In the genomic region with DNA sequence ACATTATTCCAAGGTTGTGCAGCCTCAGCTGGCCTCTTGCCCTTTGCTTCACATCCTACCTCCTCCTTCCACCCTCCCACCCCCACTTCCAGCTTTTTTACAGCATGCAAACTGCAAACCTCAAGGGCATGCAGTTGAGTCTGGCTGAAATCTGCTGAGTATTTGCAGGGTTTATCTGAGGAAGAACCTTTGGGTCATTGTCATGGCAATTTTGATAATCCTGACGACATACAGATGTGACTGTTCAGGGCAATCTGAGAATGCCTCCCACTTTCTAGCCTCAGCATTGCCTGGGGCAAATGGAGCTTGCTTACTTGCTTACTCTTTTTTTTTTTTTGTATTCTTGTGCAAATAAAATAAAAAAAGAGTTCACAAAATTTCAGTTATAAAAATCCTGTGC, we compare ENCODE assay signal across 16 cellular contexts. TPM values are rescaled to one million over a fixed set of nuclear protein-coding genes. Genes with fewer than 3 reads are reported as not detected.
DNase-seq lines count a peak whose midpoint lies in the region; TF ChIP-seq lines count a peak whose summit lies in the region.
"Had no signal": no experiment of that assay in that cellular context is flagged by ENCODE, and none has a peak within 500 bp of the region (broad histone marks: within the 10 kb centered on the region; RNA-seq: fewer than 3 reads in every experiment).

No MANE protein-coding gene starts in this region.

- H3K36me3 Mint-ChIP-seq in activated T-cell treated with anti-CD3 and anti-CD28 coated beads, Interleukin-2, amount 50 U/mL, for 24 hours (ENCODE audit: low read depth) = no peaks in the 10 kb centered on the region
- H3K36me3 Mint-ChIP-seq in glutamatergic neuron (ENCODE audit: unreplicated experiment) = no peaks in the 10 kb centered on the region

- no peaks in the 10 kb centered on the region for H3K27me3 ChIP-seq in right atrium auricular region

- H3K27ac ChIP-seq in right atrium auricular region = no peak overlapping the region
- H3K27ac ChIP-seq: C4-2B, GM23248 had no signal

- no peak overlapping the region for H3K27ac Mint-ChIP-seq in activated T-cell treated with anti-CD3 and anti-CD28 coated beads, Interleukin-2, amount 50 U/mL, for 24 hours
- no peak overlapping the region for H3K27ac Mint-ChIP-seq in glutamatergic neuron (ENCODE audit: unreplicated experiment)
- H3K27ac Mint-ChIP-seq: CD4-positive, alpha-beta T cell; HFFc6 had no signal

- peak; percentile 27 for DNase-seq in COLO829 (ENCODE audit: low spot score)
- DNase-seq in M059J (ENCODE audit: low read depth) = peak; percentile 82
- DNase-seq in islet precursor cell = peak; percentile 50
- DNase-seq in right atrium auricular region (ENCODE audit: low spot score) = no peak
- no peak for DNase-seq in activated T-cell treated with anti-CD3 and anti-CD28 coated beads, Interleukin-2, amount 50 U/mL, for 24 hours
- no peak for DNase-seq in glutamatergic neuron
- DNase-seq: CD4-positive, alpha-beta T cell; DMS153; DMS79; GDM1; HFFc6; IMR-90 had no signal

- TF ChIP-seq CTCF in right atrium auricular region (IDR thresholded peaks at IDR 0.05) (no peak), glutamatergic neuron (IDR thresholded peaks at IDR 0.05; ENCODE audit: partially characterized antibody, unreplicated experiment) (no peak)

- no peak overlapping the region for H3K4me3 ChIP-seq in right atrium auricular region
- H3K4me3 ChIP-seq: GM23248 had no signal

- no peak overlapping the region for H3K4me3 Mint-ChIP-seq in activated T-cell treated with anti-CD3 and anti-CD28 coated beads, Interleukin-2, amount 50 U/mL, for 24 hours
- H3K4me3 Mint-ChIP-seq in glutamatergic neuron (ENCODE audit: unreplicated experiment) = no peak overlapping the region
- H3K4me3 Mint-ChIP-seq: CD4-positive, alpha-beta T cell; HFFc6 had no signal

- H3K36me3 ChIP-seq in right atrium auricular region = no peaks in the 10 kb centered on the region

- no peaks in the 10 kb centered on the region for H3K4me1 ChIP-seq in right atrium auricular region

- H3K27me3 Mint-ChIP-seq in activated T-cell treated with anti-CD3 and anti-CD28 coated beads, Interleukin-2, amount 50 U/mL, for 24 hours = no peaks in the 10 kb centered on the region
- peaks cover 2% of the 10 kb centered on the region for H3K27me3 Mint-ChIP-seq in glutamatergic neuron (ENCODE audit: unreplicated experiment)
- H3K27me3 Mint-ChIP-seq: CD4-positive, alpha-beta T cell had no signal

- no peaks in the 10 kb centered on the region for H3K9me3 ChIP-seq in right atrium auricular region

- no peaks in the 10 kb centered on the region for H3K4me1 Mint-ChIP-seq in activated T-cell treated with anti-CD3 and anti-CD28 coated beads, Interleukin-2, amount 50 U/mL, for 24 hours (ENCODE audit: low read depth)
- peaks cover 6% of the 10 kb centered on the region for H3K4me1 Mint-ChIP-seq in glutamatergic neuron (ENCODE audit: low read depth, unreplicated experiment)

- no peaks in the 10 kb centered on the region for H3K9me3 Mint-ChIP-seq in activated T-cell treated with anti-CD3 and anti-CD28 coated beads, Interleukin-2, amount 50 U/mL, for 24 hours
- no peaks in the 10 kb centered on the region for H3K9me3 Mint-ChIP-seq in glutamatergic neuron (ENCODE audit: unreplicated experiment)
- H3K9me3 Mint-ChIP-seq: CD4-positive, alpha-beta T cell had no signal

RNA-seq across cellular contexts. Expression of a gene that starts 23.5 kb away (rescaled TPM):
- not detected in 2 replicates for total RNA-seq in M059J (2014; rRNA removed; shearing (Covaris generic))
- total RNA-seq in right atrium auricular region (not detected), glutamatergic neuron (ENCODE audit: unreplicated experiment) (not detected)
- total RNA-seq: A172; CD4-positive, alpha-beta T cell; Daoy; GM23248; HFFc6 had no signal

Comparison
In these comparisons a context has a peak if more than half of its experiments do, and no peak if none do; other contexts are left out.
1. DNase-seq: peak in COLO829 (single experiment), M059J (single experiment) and islet precursor cell (single experiment); none in right atrium auricular region (single experiment), activated T-cell treated with anti-CD3 and anti-CD28 coated beads, Interleukin-2, amount 50 U/mL, for 24 hours (single experiment) and glutamatergic neuron (single experiment).